Comparison of ENCODE assay signal across 15 cellular contexts in the genomic region with DNA sequence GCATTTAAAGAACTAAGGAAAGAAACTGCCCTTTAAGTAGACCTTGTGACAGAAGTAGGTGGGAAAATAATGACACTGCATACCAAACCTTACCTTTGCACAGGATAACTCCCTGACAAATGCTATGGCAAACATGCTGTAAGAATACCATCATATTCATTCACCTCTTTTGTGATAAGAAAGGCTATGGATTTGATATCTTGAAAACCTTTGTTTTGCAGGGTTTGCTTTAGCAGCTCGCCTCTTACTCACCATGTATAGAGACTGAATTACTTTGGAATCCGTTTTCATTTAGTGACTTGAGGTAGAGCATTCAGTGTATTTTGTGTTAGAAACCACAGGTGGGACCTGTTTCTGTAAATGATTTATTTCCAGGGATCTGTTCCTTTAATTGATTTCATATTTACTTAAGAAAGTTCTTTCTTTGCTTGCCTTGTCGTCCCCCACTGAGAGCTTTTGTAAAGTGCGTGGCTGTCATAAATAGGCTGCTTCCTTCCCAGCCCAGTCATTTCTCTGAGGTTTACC.
DNase-seq lines count a peak whose midpoint lies in the region; ATAC-seq and TF ChIP-seq lines count a peak whose summit lies in the region.
"Had no signal": no experiment of that assay in that cellular context is flagged by ENCODE, and none has a peak within 500 bp of the region (broad histone marks: within the 10 kb centered on the region; RNA-seq: fewer than 3 reads in every experiment).

No MANE protein-coding gene starts in this region.

- no peak for TF ChIP-seq CTCF in WTC11 (IDR thresholded peaks at IDR 0.05)
- no peak for TF ChIP-seq CTCF in mesothelial cell of epicardium (IDR thresholded peaks at IDR 0.05; ENCODE audit: unreplicated experiment)
- no peak for TF ChIP-seq CTCF in foreskin fibroblast (IDR thresholded peaks at IDR 0.05; ENCODE audit: low read depth, low read length)

- peak; percentile 32; the same call in 1 of the 2 replicates for ATAC-seq in WTC11

- POLR2A ChIA-PET in WTC11 (lab: Charles Lee) = no interaction called here

- H3K27me3 Mint-ChIP-seq in WTC11 (ENCODE audit: low read depth) (no peaks in the 10 kb centered on the region), mesothelial cell of epicardium (ENCODE audit: low read depth) (no peaks in the 10 kb centered on the region)
- H3K27me3 Mint-ChIP-seq: activated CD4-positive, alpha-beta T cell treated with anti-CD3 and anti-CD28 coated beads, Interleukin-2, amount 10 ng/mL, durations not matched to agents 24 days and 14 days; activated naive CD8-positive, alpha-beta T cell treated with anti-CD3 and anti-CD28 coated beads for 36 hours had no signal

- CTCF ChIA-PET in WTC11 (lab: Charles Lee) = no interaction called here

- DNase-seq in NCI-H510A treated with DMSO at 0.1 percent for 48 hours (lab: John Stamatoyannopoulos, UW) (peak; percentile 41), NCI-H510A (lab: John Stamatoyannopoulos, UW) (no peak), WTC11 (ENCODE audit: low spot score) (no peak), mesothelial cell of epicardium (ENCODE audit: low spot score in 2 of 2, unreplicated experiment in 2 of 2) (no peak), cortex of kidney (lab: John Stamatoyannopoulos, UW) (no peak), NCI-H446 treated with DMSO at 0.1 percent for 48 hours (lab: John Stamatoyannopoulos, UW) (no peak), foreskin fibroblast (no peak), ecto neural progenitor cell (ENCODE audit: low spot score) (no peak)
- DNase-seq: activated CD4-positive, alpha-beta T cell treated with anti-CD3 and anti-CD28 coated beads, Interleukin-2, amount 10 ng/mL, durations not matched to agents 24 days and 14 days; activated naive CD8-positive, alpha-beta T cell treated with anti-CD3 and anti-CD28 coated beads for 36 hours; GF-D8; immature natural killer cell; posterior cingulate gyrus had no signal

- H3K4me3 Mint-ChIP-seq in WTC11 = no peak overlapping the region
- H3K4me3 Mint-ChIP-seq in mesothelial cell of epicardium = no peak overlapping the region
- H3K4me3 Mint-ChIP-seq: activated CD4-positive, alpha-beta T cell treated with anti-CD3 and anti-CD28 coated beads, Interleukin-2, amount 10 ng/mL, durations not matched to agents 24 days and 14 days; activated naive CD8-positive, alpha-beta T cell treated with anti-CD3 and anti-CD28 coated beads for 36 hours; immature natural killer cell had no signal

- no peak overlapping the region for H3K4me3 ChIP-seq in foreskin fibroblast (ENCODE audit: low read depth in 1 of 2, low read length in 2 of 2)
- H3K4me3 ChIP-seq: cardiac muscle cell, SJSA1 had no signal

- H3K4me1 Mint-ChIP-seq in WTC11 = peaks cover 30% of the 10 kb centered on the region
- peaks cover 32% of the 10 kb centered on the region for H3K4me1 Mint-ChIP-seq in mesothelial cell of epicardium
- H3K4me1 Mint-ChIP-seq: activated CD4-positive, alpha-beta T cell treated with anti-CD3 and anti-CD28 coated beads, Interleukin-2, amount 10 ng/mL, durations not matched to agents 24 days and 14 days; activated naive CD8-positive, alpha-beta T cell treated with anti-CD3 and anti-CD28 coated beads for 36 hours; immature natural killer cell had no signal

- H3K36me3 Mint-ChIP-seq in WTC11 (no peaks in the 10 kb centered on the region), mesothelial cell of epicardium (no peaks in the 10 kb centered on the region)
- H3K36me3 Mint-ChIP-seq: activated naive CD8-positive, alpha-beta T cell treated with anti-CD3 and anti-CD28 coated beads for 36 hours; immature natural killer cell had no signal

- peak overlapping the region; percentile 28; the same call in 1 of the 2 replicates for H3K27ac Mint-ChIP-seq in WTC11
- H3K27ac Mint-ChIP-seq in mesothelial cell of epicardium = peak overlapping the region; percentile 39
- H3K27ac Mint-ChIP-seq: activated CD4-positive, alpha-beta T cell treated with anti-CD3 and anti-CD28 coated beads, Interleukin-2, amount 10 ng/mL, durations not matched to agents 24 days and 14 days; activated naive CD8-positive, alpha-beta T cell treated with anti-CD3 and anti-CD28 coated beads for 36 hours; immature natural killer cell had no signal

- no peaks in the 10 kb centered on the region for H3K9me3 Mint-ChIP-seq in WTC11
- peaks cover 7% of the 10 kb centered on the region for H3K9me3 Mint-ChIP-seq in mesothelial cell of epicardium
- H3K9me3 Mint-ChIP-seq: activated CD4-positive, alpha-beta T cell treated with anti-CD3 and anti-CD28 coated beads, Interleukin-2, amount 10 ng/mL, durations not matched to agents 24 days and 14 days had no signal

TF ChIP-seq in WTC11, 78 proteins besides CTCF, POLR2A, EP300 and RAD21:
- TF ChIP-seq, protein P1, sequence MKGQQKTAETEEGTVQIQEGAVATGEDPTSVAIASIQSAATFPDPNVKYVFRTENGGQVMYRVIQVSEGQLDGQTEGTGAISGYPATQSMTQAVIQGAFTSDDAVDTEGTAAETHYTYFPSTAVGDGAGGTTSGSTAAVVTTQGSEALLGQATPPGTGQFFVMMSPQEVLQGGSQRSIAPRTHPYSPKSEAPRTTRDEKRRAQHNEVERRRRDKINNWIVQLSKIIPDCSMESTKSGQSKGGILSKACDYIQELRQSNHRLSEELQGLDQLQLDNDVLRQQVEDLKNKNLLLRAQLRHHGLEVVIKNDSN (CRISPR knock-in tag; IDR thresholded peaks at IDR 0.05) = no peak
- TF ChIP-seq, protein P2, sequence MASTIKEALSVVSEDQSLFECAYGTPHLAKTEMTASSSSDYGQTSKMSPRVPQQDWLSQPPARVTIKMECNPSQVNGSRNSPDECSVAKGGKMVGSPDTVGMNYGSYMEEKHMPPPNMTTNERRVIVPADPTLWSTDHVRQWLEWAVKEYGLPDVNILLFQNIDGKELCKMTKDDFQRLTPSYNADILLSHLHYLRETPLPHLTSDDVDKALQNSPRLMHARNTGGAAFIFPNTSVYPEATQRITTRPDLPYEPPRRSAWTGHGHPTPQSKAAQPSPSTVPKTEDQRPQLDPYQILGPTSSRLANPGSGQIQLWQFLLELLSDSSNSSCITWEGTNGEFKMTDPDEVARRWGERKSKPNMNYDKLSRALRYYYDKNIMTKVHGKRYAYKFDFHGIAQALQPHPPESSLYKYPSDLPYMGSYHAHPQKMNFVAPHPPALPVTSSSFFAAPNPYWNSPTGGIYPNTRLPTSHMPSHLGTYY (CRISPR knock-in tag; IDR thresholded peaks at IDR 0.05) = no peak
- TF ChIP-seq, protein P3, sequence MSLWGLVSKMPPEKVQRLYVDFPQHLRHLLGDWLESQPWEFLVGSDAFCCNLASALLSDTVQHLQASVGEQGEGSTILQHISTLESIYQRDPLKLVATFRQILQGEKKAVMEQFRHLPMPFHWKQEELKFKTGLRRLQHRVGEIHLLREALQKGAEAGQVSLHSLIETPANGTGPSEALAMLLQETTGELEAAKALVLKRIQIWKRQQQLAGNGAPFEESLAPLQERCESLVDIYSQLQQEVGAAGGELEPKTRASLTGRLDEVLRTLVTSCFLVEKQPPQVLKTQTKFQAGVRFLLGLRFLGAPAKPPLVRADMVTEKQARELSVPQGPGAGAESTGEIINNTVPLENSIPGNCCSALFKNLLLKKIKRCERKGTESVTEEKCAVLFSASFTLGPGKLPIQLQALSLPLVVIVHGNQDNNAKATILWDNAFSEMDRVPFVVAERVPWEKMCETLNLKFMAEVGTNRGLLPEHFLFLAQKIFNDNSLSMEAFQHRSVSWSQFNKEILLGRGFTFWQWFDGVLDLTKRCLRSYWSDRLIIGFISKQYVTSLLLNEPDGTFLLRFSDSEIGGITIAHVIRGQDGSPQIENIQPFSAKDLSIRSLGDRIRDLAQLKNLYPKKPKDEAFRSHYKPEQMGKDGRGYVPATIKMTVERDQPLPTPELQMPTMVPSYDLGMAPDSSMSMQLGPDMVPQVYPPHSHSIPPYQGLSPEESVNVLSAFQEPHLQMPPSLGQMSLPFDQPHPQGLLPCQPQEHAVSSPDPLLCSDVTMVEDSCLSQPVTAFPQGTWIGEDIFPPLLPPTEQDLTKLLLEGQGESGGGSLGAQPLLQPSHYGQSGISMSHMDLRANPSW (CRISPR knock-in tag; conservative IDR thresholded peaks at IDR 0.05; ENCODE audit: low read depth) = no peak
- no peak for TF ChIP-seq CREB1 (CRISPR knock-in tag; IDR thresholded peaks at IDR 0.05)
- no peak for TF ChIP-seq CREM (CRISPR knock-in tag; IDR thresholded peaks at IDR 0.05)
- no peak for TF ChIP-seq ZNF416 (CRISPR knock-in tag; IDR thresholded peaks at IDR 0.05)
- TF ChIP-seq NFATC4 (CRISPR knock-in tag; IDR thresholded peaks at IDR 0.05) = no peak
- no peak for TF ChIP-seq KAT7 (CRISPR knock-in tag; IDR thresholded peaks at IDR 0.05; ENCODE audit: borderline replicate concordance)
